In genomic region chr10:84360634-84361365, GRCh38 we compare ENCODE assay signal across 2 cellular contexts.
TF ChIP-seq lines count a peak whose summit lies in the region.

No MANE protein-coding gene starts in this region.

TF ChIP-seq in A549, 52 proteins besides CTCF, POLR2A, EP300 and RAD21 (continued from another document):
- TF ChIP-seq PBX3 (IDR thresholded peaks at IDR 0.05) (no peak), JUN (IDR thresholded peaks at IDR 0.05) (no peak), KDM1A (IDR thresholded peaks at IDR 0.05; ENCODE audit: low read depth) (no peak), HEYL (CRISPR knock-in tag; IDR thresholded peaks at IDR 0.05) (no peak), HOXB5 (CRISPR knock-in tag; IDR thresholded peaks at IDR 0.05) (no peak)

TF ChIP-seq in IMR-90, 13 proteins besides CTCF, POLR2A, EP300 and RAD21:
- no peak for TF ChIP-seq ELK1 (IDR thresholded peaks at IDR 0.05; ENCODE audit: borderline replicate concordance, low read depth, low read length)
- no peak for TF ChIP-seq FOS (IDR thresholded peaks at IDR 0.05; ENCODE audit: low read depth, low read length)
- TF ChIP-seq BHLHE40 (IDR thresholded peaks at IDR 0.05; ENCODE audit: low read depth, low read length), result no peak
- TF ChIP-seq CHD1 (IDR thresholded peaks at IDR 0.05; ENCODE audit: low read depth, low read length), result no peak
- TF ChIP-seq MXI1 (IDR thresholded peaks at IDR 0.05; ENCODE audit: borderline replicate concordance, low read depth, low read length), result no peak
- no peak for TF ChIP-seq MAZ (IDR thresholded peaks at IDR 0.05; ENCODE audit: borderline replicate concordance, low read depth, low read length)
- no peak for TF ChIP-seq NFE2L2 (IDR thresholded peaks at IDR 0.05; ENCODE audit: low read depth, low read length)
- TF ChIP-seq RCOR1 (IDR thresholded peaks at IDR 0.05; ENCODE audit: insufficient replicate concordance, low read length), result no peak
- no peak for TF ChIP-seq MAFK (IDR thresholded peaks at IDR 0.05; ENCODE audit: low read depth, low read length)
- TF ChIP-seq RFX5 (IDR thresholded peaks at IDR 0.05; ENCODE audit: low read depth, low read length), result no peak
- no peak for TF ChIP-seq CEBPB (IDR thresholded peaks at IDR 0.05; ENCODE audit: low read depth, low read length)
- no peak for TF ChIP-seq SMC3 (IDR thresholded peaks at IDR 0.05; ENCODE audit: low read depth, low read length)
- TF ChIP-seq USF2 (IDR thresholded peaks at IDR 0.05; ENCODE audit: low read depth, low read length), result no peak
